ENCODE assay signal across 8 cellular contexts in genomic region chr7:135664046-135664589, GRCh38. TPM values are rescaled to one million over a fixed set of nuclear protein-coding genes. Genes with fewer than 3 reads are reported as not detected.
A peak's percentile ranks its signal among the peaks of the same experiment; 100 is the strongest.
DNase-seq lines count a peak whose midpoint lies in the region; ATAC-seq and TF ChIP-seq lines count a peak whose summit lies in the region.

No MANE protein-coding gene starts in this region.

- H3K27ac Mint-ChIP-seq in endodermal cell, result no peak overlapping the region
- H3K27ac Mint-ChIP-seq in stimulated activated effector memory CD8-positive, alpha-beta T cell treated with anti-CD3 and anti-CD28 coated beads, Interleukin-12 subunit alpha, Interleukin-12 subunit beta, amount 100 ng/mL, for 72 hours, result peak overlapping the region; percentile 48

- H3K36me3 Mint-ChIP-seq in endodermal cell (ENCODE audit: low read depth), result peaks cover 17% of the 10 kb centered on the region
- peaks cover 18% of the 10 kb centered on the region for H3K36me3 Mint-ChIP-seq in stimulated activated effector memory CD8-positive, alpha-beta T cell treated with anti-CD3 and anti-CD28 coated beads, Interleukin-12 subunit alpha, Interleukin-12 subunit beta, amount 100 ng/mL, for 72 hours

- H3K27me3 Mint-ChIP-seq in endodermal cell (ENCODE audit: insufficient read depth), result no peaks in the 10 kb centered on the region

- no peak overlapping the region for H3K4me3 ChIP-seq in SJSA1
- H3K4me3 ChIP-seq in endodermal cell (ENCODE audit: low read length), result no peak overlapping the region

- H3K9me3 ChIP-seq in SJSA1 (replicated peaks), result no peaks in the 10 kb centered on the region
- H3K9me3 ChIP-seq in endodermal cell (ENCODE audit: control insufficient read depth, low read length), result no peaks in the 10 kb centered on the region

- H3K4me1 Mint-ChIP-seq in endodermal cell, result peaks cover 29% of the 10 kb centered on the region
- peaks cover 39% of the 10 kb centered on the region for H3K4me1 Mint-ChIP-seq in stimulated activated effector memory CD8-positive, alpha-beta T cell treated with anti-CD3 and anti-CD28 coated beads, Interleukin-12 subunit alpha, Interleukin-12 subunit beta, amount 100 ng/mL, for 72 hours

- no peak for TF ChIP-seq CTCF in endodermal cell (conservative IDR thresholded peaks at IDR 0.05)

- no peak overlapping the region for H3K9ac ChIP-seq in endodermal cell (ENCODE audit: extremely low read depth, low read length, poor library complexity, severe bottlenecking)

- H3K36me3 ChIP-seq in SJSA1, result peaks cover 12% of the 10 kb centered on the region; the same call in 1 of the 2 replicates
- no peaks in the 10 kb centered on the region for H3K36me3 ChIP-seq in endodermal cell (ENCODE audit: control insufficient read depth, insufficient read depth, low read length)

- H3K27me3 ChIP-seq in SJSA1 (replicated peaks) (no peaks in the 10 kb centered on the region), endodermal cell (ENCODE audit: control insufficient read depth, insufficient read depth, low read length, poor library complexity, severe bottlenecking) (no peaks in the 10 kb centered on the region)

- DNase-seq in activated CD4-positive, alpha-beta T cell treated with anti-CD3 and anti-CD28 coated beads for 48 hours, result peak; percentile 3
- no peak for DNase-seq in activated CD4-positive, alpha-beta T cell treated with anti-CD3 and anti-CD28 coated beads for 4 hours
- DNase-seq in SJSA1 (ENCODE audit: low read depth in 1 of 2, low spot score in 2 of 2) (peak in 1 of 2 experiments; percentile 31), endodermal cell (no peak), NCI-H2196 (lab: John Stamatoyannopoulos, UW; ENCODE audit: unreplicated experiment) (no peak), foreskin melanocyte (no peak)
- no peak for DNase-seq in stimulated activated effector memory CD8-positive, alpha-beta T cell treated with anti-CD3 and anti-CD28 coated beads, Interleukin-12 subunit alpha, Interleukin-12 subunit beta, amount 100 ng/mL, for 72 hours (ENCODE audit: low spot score in 2 of 2)

- H3K4me3 Mint-ChIP-seq in endodermal cell, result peak overlapping the region; percentile 91
- H3K4me3 Mint-ChIP-seq in stimulated activated effector memory CD8-positive, alpha-beta T cell treated with anti-CD3 and anti-CD28 coated beads, Interleukin-12 subunit alpha, Interleukin-12 subunit beta, amount 100 ng/mL, for 72 hours, result peak overlapping the region; percentile 95

- H3K4me1 ChIP-seq in SJSA1 (replicated peaks) (peaks cover 43% of the 10 kb centered on the region), endodermal cell (ENCODE audit: control insufficient read depth, insufficient read depth, low read length) (peaks cover 5% of the 10 kb centered on the region)

- peak; percentile 80 for ATAC-seq in stimulated activated effector memory CD8-positive, alpha-beta T cell treated with anti-CD3 and anti-CD28 coated beads, Interleukin-12 subunit alpha, Interleukin-12 subunit beta, amount 100 ng/mL, for 72 hours
- no peak for ATAC-seq in GM21786 (IDR thresholded peaks at IDR 0.05; ENCODE audit: unreplicated experiment)

- H3K27ac ChIP-seq in SJSA1 (peak overlapping the region; percentile 90), endodermal cell (ENCODE audit: low read depth, low read length) (no peak overlapping the region)

- no peaks in the 10 kb centered on the region for H3K9me3 Mint-ChIP-seq in endodermal cell
- no peaks in the 10 kb centered on the region for H3K9me3 Mint-ChIP-seq in stimulated activated effector memory CD8-positive, alpha-beta T cell treated with anti-CD3 and anti-CD28 coated beads, Interleukin-12 subunit alpha, Interleukin-12 subunit beta, amount 100 ng/mL, for 72 hours

- WGBS in endodermal cell (ENCODE audit: insufficient coverage in 1 of 2, insufficient read length in 1 of 2), 2 experiments, result 83 to 86% methylated on average over 1 to 3 of the region's 3 CpGs

RNA-seq across cellular contexts. Expression of gene STMP1, which starts 1.8 kb away (rescaled TPM):
- 15.3 and 18.6 TPM in 2 replicates for total RNA-seq in SJSA1 (2014; rRNA removed; shearing (Covaris generic))
- total RNA-seq in endodermal cell, result 10 to 100 TPM; 33.1 to 38.2 TPM
- polyA plus RNA-seq in endodermal cell (2013, experiment 1 of 2), result 64.2 TPM
- polyA plus RNA-seq in endodermal cell (2013, experiment 2 of 2), result 63.6 TPM
